ENCODE assay signal across 8 cellular contexts in the genomic region with DNA sequence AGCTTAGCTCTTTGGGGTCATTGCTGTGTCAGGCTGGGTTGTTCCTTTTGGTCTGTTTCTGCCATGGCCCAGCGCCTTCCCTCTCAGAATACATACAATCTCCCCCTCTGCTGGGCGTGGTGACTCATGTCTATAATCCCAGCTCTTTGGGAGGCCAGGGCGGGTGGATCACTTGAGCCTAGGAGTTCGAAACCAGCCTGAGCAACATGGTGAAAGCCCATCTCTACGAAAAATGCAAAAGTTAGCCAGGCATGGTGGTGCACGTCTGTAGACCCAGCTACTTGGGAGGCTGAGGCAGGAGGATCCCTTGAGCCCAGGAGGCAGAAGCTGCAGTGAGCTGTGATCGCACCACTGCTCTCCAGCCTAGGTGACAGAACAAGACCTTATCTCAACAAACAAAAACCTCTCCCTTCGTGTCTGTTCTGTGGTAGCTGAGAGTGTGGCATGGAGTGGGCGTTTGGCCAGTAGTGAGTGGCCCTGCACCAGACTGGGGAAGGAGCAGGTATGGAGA. TPM values are rescaled to one million over a fixed set of nuclear protein-coding genes. Genes with fewer than 3 reads are reported as not detected.
DNase-seq lines count a peak whose midpoint lies in the region; ATAC-seq and TF ChIP-seq lines count a peak whose summit lies in the region.
"Had no signal": no experiment of that assay in that cellular context is flagged by ENCODE, and none has a peak within 500 bp of the region (broad histone marks: within the 10 kb centered on the region; RNA-seq: fewer than 3 reads in every experiment).

No MANE protein-coding gene starts in this region.

- no peak overlapping the region for H2AFZ ChIP-seq in neuronal stem cell (ENCODE audit: low read length)

- ATAC-seq in HG03097 (IDR thresholded peaks at IDR 0.05; ENCODE audit: low FRiP score, unreplicated experiment) (peak; percentile 6), HG02623 (IDR thresholded peaks at IDR 0.05; ENCODE audit: unreplicated experiment) (no peak)
- ATAC-seq in activated T-helper 17 cell treated with anti-CD3 and anti-CD28 coated beads, Interleukin-2, amount 50 U/mL, for 72 hours (replicated peaks): peak; percentile 38

- no peak overlapping the region for H3K14ac ChIP-seq in neuronal stem cell (ENCODE audit: low read length)

- peaks cover 78% of the 10 kb centered on the region for H3K36me3 Mint-ChIP-seq in activated T-helper 17 cell treated with anti-CD3 and anti-CD28 coated beads, Interleukin-2, amount 50 U/mL, for 72 hours (ENCODE audit: low read depth)

- peak overlapping the region; percentile 2 for H2BK5ac ChIP-seq in neuronal stem cell (ENCODE audit: low read length)

- H2BK15ac ChIP-seq in neuronal stem cell (ENCODE audit: low read length): no peak overlapping the region

- no peak overlapping the region for H4K91ac ChIP-seq in neuronal stem cell (ENCODE audit: low read depth, low read length, poor library complexity)

- H4K8ac ChIP-seq in neuronal stem cell (ENCODE audit: low read depth, low read length): no peak overlapping the region

- no peaks in the 10 kb centered on the region for H3K9me3 Mint-ChIP-seq in activated T-helper 17 cell treated with anti-CD3 and anti-CD28 coated beads, Interleukin-2, amount 50 U/mL, for 72 hours

- H3K27me3 ChIP-seq in neuronal stem cell (ENCODE audit: control insufficient read depth in 3 of 3, insufficient read depth in 3 of 3, low read depth in 1 of 3, low read length in 3 of 3): no peaks in the 10 kb centered on the region
- H3K27me3 ChIP-seq: esophagus squamous epithelium had no signal

- H2BK12ac ChIP-seq in neuronal stem cell (ENCODE audit: low read length): no peak overlapping the region

- no CpG with 5 or more reads among the region's 9 CpGs for WGBS in neuronal stem cell (ENCODE audit: extremely low coverage in 2 of 2, insufficient read length in 2 of 2, insufficient replicate concordance in 1 of 2), 2 donors

- H3K4me1 ChIP-seq in neuronal stem cell (ENCODE audit: control insufficient read depth in 2 of 2, insufficient read depth in 1 of 2, low read depth in 1 of 2, low read length in 2 of 2): peaks cover 0 to 4% of the 10 kb centered on the region in 2 donors

- no peak overlapping the region for H2BK120ac ChIP-seq in neuronal stem cell (ENCODE audit: low read depth, low read length)

- peak overlapping the region; percentile 77 for H3K4me3 Mint-ChIP-seq in activated T-helper 17 cell treated with anti-CD3 and anti-CD28 coated beads, Interleukin-2, amount 50 U/mL, for 72 hours

- H3K79me1 ChIP-seq in neuronal stem cell (ENCODE audit: low read depth, low read length): no peaks in the 10 kb centered on the region

- no peak overlapping the region for H3K4ac ChIP-seq in neuronal stem cell (ENCODE audit: low read length)

- peak; percentile 31 for TF ChIP-seq CTCF in GM13977 (IDR thresholded peaks at IDR 0.05; ENCODE audit: extremely low read depth, insufficient read depth, missing control alignments)

- no peak overlapping the region for H3K4me3 ChIP-seq in neuronal stem cell (ENCODE audit: low read length in 2 of 2)
- H3K4me3 ChIP-seq: esophagus squamous epithelium had no signal

- DNase-seq in GM13977 (ENCODE audit: low spot score) (peak; percentile 39), neuronal stem cell (ENCODE audit: low spot score) (no peak), amygdala (lab: John Stamatoyannopoulos, UW) (no peak), NOMO-1 (lab: John Stamatoyannopoulos, UW; ENCODE audit: unreplicated experiment in 2 of 2) (no peak)
- DNase-seq: esophagus squamous epithelium had no signal

- H3K27ac Mint-ChIP-seq in activated T-helper 17 cell treated with anti-CD3 and anti-CD28 coated beads, Interleukin-2, amount 50 U/mL, for 72 hours: peak overlapping the region; percentile 91

- no peak overlapping the region for H3K4me2 ChIP-seq in neuronal stem cell (ENCODE audit: insufficient read depth, low read length, poor library complexity, severe bottlenecking)

- H3K27me3 Mint-ChIP-seq in activated T-helper 17 cell treated with anti-CD3 and anti-CD28 coated beads, Interleukin-2, amount 50 U/mL, for 72 hours: no peaks in the 10 kb centered on the region

- no peak overlapping the region for H3K27ac ChIP-seq in neuronal stem cell (replicated peaks; ENCODE audit: low read length)

- H3K36me3 ChIP-seq in neuronal stem cell (replicated peaks in 1 of 2; ENCODE audit: control insufficient read depth in 2 of 2, insufficient read depth in 2 of 2, low read length in 2 of 2): peaks cover 19 to 33% of the 10 kb centered on the region in 2 donors

- in situ Hi-C loops in GM13977 (cut with MboI; ENCODE audit: low pct_unique_long_range_greater_than_20kb, low sequenced_read_pairs, unreplicated experiment): no loop called here

- H3K9me3 ChIP-seq in neuronal stem cell (replicated peaks in 1 of 2; ENCODE audit: control insufficient read depth in 2 of 2, insufficient read depth in 1 of 2, low read depth in 1 of 2, low read length in 2 of 2): peaks cover 0 to 2% of the 10 kb centered on the region in 2 donors
- H3K9me3 ChIP-seq: esophagus squamous epithelium had no signal

- no peak overlapping the region for H3K18ac ChIP-seq in neuronal stem cell (ENCODE audit: low read length)

- H2AK5ac ChIP-seq in neuronal stem cell (ENCODE audit: low read depth, low read length): no peak overlapping the region

- H3K9ac ChIP-seq in neuronal stem cell (ENCODE audit: low read depth, low read length, poor library complexity): no peak overlapping the region

- H3K23ac ChIP-seq in neuronal stem cell (ENCODE audit: low read depth, low read length, poor library complexity): no peak overlapping the region

- H3K4me1 Mint-ChIP-seq in activated T-helper 17 cell treated with anti-CD3 and anti-CD28 coated beads, Interleukin-2, amount 50 U/mL, for 72 hours: peaks cover 12% of the 10 kb centered on the region

RNA-seq across cellular contexts. Expression of gene KLC2, which starts 35.7 kb away (rescaled TPM):
- total RNA-seq in activated T-helper 17 cell treated with anti-CD3 and anti-CD28 coated beads, Interleukin-2, amount 50 U/mL, for 72 hours: 10 to 100 TPM; 38.3 to 45.2 TPM
- polyA plus RNA-seq in neuronal stem cell (2013, experiment 1 of 2): 47.2 TPM
- 45.3 TPM for polyA plus RNA-seq in neuronal stem cell (2013, experiment 2 of 2)

RNA-seq across cellular contexts. Expression of gene RAB1B, which starts 46.7 kb away (rescaled TPM):
- 100 to 1,000 TPM; 116 to 178 TPM for total RNA-seq in activated T-helper 17 cell treated with anti-CD3 and anti-CD28 coated beads, Interleukin-2, amount 50 U/mL, for 72 hours
- 109 TPM for polyA plus RNA-seq in neuronal stem cell (2013, experiment 1 of 2)
- 106 TPM for polyA plus RNA-seq in neuronal stem cell (2013, experiment 2 of 2)

RNA-seq across cellular contexts. Expression of gene CNIH2, which starts 56.2 kb away (rescaled TPM):
- total RNA-seq in activated T-helper 17 cell treated with anti-CD3 and anti-CD28 coated beads, Interleukin-2, amount 50 U/mL, for 72 hours: 1 to 10 TPM; 3.9 to 5.0 TPM
- 24.3 TPM for polyA plus RNA-seq in neuronal stem cell (2013, experiment 1 of 2)
- 24.3 TPM for polyA plus RNA-seq in neuronal stem cell (2013, experiment 2 of 2)
